ENCODE assay signal across 8 cellular contexts in genomic region chr10:86960003-86960862, GRCh38. TPM values are rescaled to one million over a fixed set of nuclear protein-coding genes. Genes with fewer than 3 reads are reported as not detected.
DNase-seq lines count a peak whose midpoint lies in the region; ATAC-seq and TF ChIP-seq lines count a peak whose summit lies in the region.

No MANE protein-coding gene starts in this region.

- no peak overlapping the region for H3K4me2 ChIP-seq in DND-41 (ENCODE audit: insufficient read depth, low read length)

- no peaks in the 10 kb centered on the region for H3K36me3 ChIP-seq in DND-41 (ENCODE audit: insufficient read depth, low read length)
- no peaks in the 10 kb centered on the region for H3K36me3 ChIP-seq in esophagus (ENCODE audit: control insufficient read depth in 2 of 2, insufficient read depth in 2 of 2, low read length in 1 of 2)

- H3K79me2 ChIP-seq in DND-41 (ENCODE audit: insufficient read depth, low read length): no peaks in the 10 kb centered on the region

- peak; percentile 78 for ATAC-seq in DND-41 (ENCODE audit: insufficient read depth, low read depth)
- peak; percentile 68 for ATAC-seq in GM19395 (IDR thresholded peaks at IDR 0.05; ENCODE audit: unreplicated experiment)
- peak; percentile 56 for ATAC-seq in HG03575 (IDR thresholded peaks at IDR 0.05; ENCODE audit: extremely low read depth, insufficient number of reproducible peaks, low FRiP score, unreplicated experiment)

- TF ChIP-seq CTCF in DND-41 (IDR thresholded peaks at IDR 0.05; ENCODE audit: borderline replicate concordance, extremely low read depth, low read length, poor library complexity, severe bottlenecking) (peak; percentile 78), nephron progenitor cell (IDR thresholded peaks at IDR 0.05) (peak; percentile 96)

- no peaks in the 10 kb centered on the region for H3K27me3 Mint-ChIP-seq in nephron progenitor cell (ENCODE audit: low read depth, poor library complexity)

- H3K9ac ChIP-seq in DND-41 (ENCODE audit: low read depth, low read length): no peak overlapping the region

- no peak overlapping the region for H2AFZ ChIP-seq in DND-41 (ENCODE audit: low read depth, low read length)

- no peaks in the 10 kb centered on the region; the same call in 1 of the 2 replicates for H4K20me1 ChIP-seq in DND-41 (ENCODE audit: insufficient read depth, low read length)

- DNase-seq in DND-41: peak; percentile 36
- peak in 3 of 5 donors; percentile 25 to 64 (median 28) for DNase-seq in T-helper 1 cell
- peak; percentile 68 for DNase-seq in nephron progenitor cell
- no peak for DNase-seq in NCI-H446 treated with DMSO at 0.1 percent for 48 hours (lab: John Stamatoyannopoulos, UW)
- DNase-seq in epidermal melanocyte (ENCODE audit: insufficient read length, low spot score): no peak

- 73 to 74% methylated on average over 37 of the region's 37 CpGs for WGBS in esophagus, 2 donors

- H3K4me1 ChIP-seq in DND-41 (ENCODE audit: insufficient read depth, low read length) (no peaks in the 10 kb centered on the region), esophagus (ENCODE audit: control insufficient read depth in 2 of 2, insufficient read depth in 2 of 2, low read length in 1 of 2) (peaks cover 10 to 36% of the 10 kb centered on the region in 2 donors)

- H3K27ac Mint-ChIP-seq in nephron progenitor cell: peak overlapping the region; percentile 32

- no peaks in the 10 kb centered on the region for H3K36me3 Mint-ChIP-seq in nephron progenitor cell (ENCODE audit: low read depth)

- H3K4me3 ChIP-seq in DND-41 (ENCODE audit: low read depth in 1 of 2, low read length in 2 of 2): no peak overlapping the region
- H3K4me3 ChIP-seq in esophagus (ENCODE audit: low read depth in 1 of 2, low read length in 2 of 2): no peak overlapping the region

- H3K27ac ChIP-seq in DND-41 (ENCODE audit: low read length): no peak overlapping the region
- H3K27ac ChIP-seq in esophagus (ENCODE audit: low read depth in 2 of 2, low read length in 1 of 2): peak overlapping the region; percentile 6 to 25

- H3K9me3 ChIP-seq in DND-41 (ENCODE audit: insufficient read depth, low read length, severe bottlenecking) (no peaks in the 10 kb centered on the region), esophagus (ENCODE audit: control insufficient read depth in 2 of 2, insufficient read depth in 1 of 2, low read depth in 1 of 2, low read length in 1 of 2) (no peaks in the 10 kb centered on the region)

- H3K27me3 ChIP-seq in DND-41 (ENCODE audit: insufficient read depth, low read length, poor library complexity): no peaks in the 10 kb centered on the region
- H3K27me3 ChIP-seq in esophagus (ENCODE audit: control insufficient read depth in 1 of 2, insufficient read depth in 2 of 2, low read length in 2 of 2): no peaks in the 10 kb centered on the region

- no peak overlapping the region for H3K4me3 Mint-ChIP-seq in nephron progenitor cell

- H3K4me1 Mint-ChIP-seq in nephron progenitor cell: peaks cover 66% of the 10 kb centered on the region

- no peaks in the 10 kb centered on the region for H3K9me3 Mint-ChIP-seq in nephron progenitor cell

RNA-seq across cellular contexts. Expression of gene SNCG, which starts 1.8 kb away (rescaled TPM):
- 10 to 100 TPM; 19.1 to 74.0 TPM for polyA plus RNA-seq in esophagus

RNA-seq across cellular contexts. Expression of gene MMRN2, which starts 2.8 kb away (rescaled TPM):
- polyA plus RNA-seq in esophagus: 1 to 10 TPM; 4.1 to 6.4 TPM

RNA-seq across cellular contexts. Expression of gene ADIRF, which starts 8.0 kb away (rescaled TPM):
- polyA plus RNA-seq in esophagus: 100 to 1,000 TPM; 104 to 437 TPM

RNA-seq across cellular contexts. Expression of gene FAM25A, which starts 59.9 kb away (rescaled TPM):
- polyA plus RNA-seq in esophagus: 1,000 to 10,000 TPM in 1 of 2 donors, 100 to 1,000 TPM in 1; 503 to 2,365 TPM

Comparison
In these comparisons a context has a peak if more than half of its experiments do, and no peak if none do; other contexts are left out.
1. DNase-seq: peak in DND-41 (single experiment), T-helper 1 cell (3 of 5) and nephron progenitor cell (single experiment); none in NCI-H446 treated with DMSO at 0.1 percent for 48 hours (single experiment) and epidermal melanocyte (single experiment).
2. Peak in every context shown above with its lines, with median percentiles within 50 percentile points of each other: ATAC-seq.